Comparison of ENCODE assay signal across 26 cellular contexts in genomic region chr7:67309764-67310548, GRCh38.
"Had no signal": no experiment of that assay in that cellular context is flagged by ENCODE, and none has a peak within 500 bp of the region (broad histone marks: within the 10 kb centered on the region; RNA-seq: fewer than 3 reads in every experiment).

No MANE protein-coding gene starts in this region.

- H3K27ac ChIP-seq: ascending aorta, esophagus squamous epithelium, neutrophil, skin epidermis, stomach, testis, upper lobe of left lung had no signal

- H3K27ac Mint-ChIP-seq: activated CD4-positive, alpha-beta T cell treated with anti-CD3 and anti-CD28 coated beads, Interleukin-2, amount 10 ng/mL, durations not matched to agents 24 days and 14 days; activated CD8-positive, alpha-beta T cell treated with anti-CD3 and anti-CD28 coated beads, Interleukin-2, amount 10 ng/mL, durations not matched to agents 7 days and 5 days; activated naive CD4-positive, alpha-beta T cell treated with anti-CD3 and anti-CD28 coated beads, Interleukin-2, amount 10 ng/mL, durations not matched to agents 7 days and 5 days; activated naive CD8-positive, alpha-beta T cell treated with anti-CD3 and anti-CD28 coated beads, Interleukin-2, amount 50 U/mL, for 24 hours; dendritic cell treated with granulocyte-macrophage colony-stimulating factor and Interleukin-4, amounts not matched to agents 40 ng/mL and 50 ng/mL, for 4 days had no signal

- H3K27me3 Mint-ChIP-seq: activated CD4-positive, alpha-beta T cell treated with anti-CD3 and anti-CD28 coated beads, Interleukin-2, amount 10 ng/mL, durations not matched to agents 24 days and 14 days; activated naive CD4-positive, alpha-beta T cell treated with anti-CD3 and anti-CD28 coated beads, Interleukin-2, amount 10 ng/mL, durations not matched to agents 7 days and 5 days; activated naive CD8-positive, alpha-beta T cell treated with anti-CD3 and anti-CD28 coated beads, Interleukin-2, amount 50 U/mL, for 24 hours; activated T-cell treated with anti-CD3 and anti-CD28 coated beads, Interleukin-2, amount 50 U/mL, for 24 hours; dendritic cell treated with granulocyte-macrophage colony-stimulating factor and Interleukin-4, amounts not matched to agents 40 ng/mL and 50 ng/mL, for 4 days had no signal

- H3K9me3 ChIP-seq: ascending aorta, esophagus squamous epithelium, neutrophil, stomach, testis, upper lobe of left lung had no signal

- FAIRE-seq: kidney had no signal

- DNase-seq: activated CD4-positive, alpha-beta T cell treated with anti-CD3 and anti-CD28 coated beads, Interleukin-2, amount 10 ng/mL, durations not matched to agents 24 days and 14 days; activated CD4-positive, CD25-positive, alpha-beta regulatory T cell; activated CD8-positive, alpha-beta T cell treated with anti-CD3 and anti-CD28 coated beads, Interleukin-2, amount 10 ng/mL, durations not matched to agents 7 days and 5 days; activated effector memory CD4-positive, alpha-beta T cell treated with Interleukin-2 at 50 U/mL for 16 hours; activated naive CD4-positive, alpha-beta T cell treated with anti-CD3 and anti-CD28 coated beads, Interleukin-2, amount 10 ng/mL, durations not matched to agents 7 days and 5 days; activated naive CD8-positive, alpha-beta T cell treated with anti-CD3 and anti-CD28 coated beads, Interleukin-2, amount 50 U/mL, for 24 hours; activated T-cell treated with anti-CD3 and anti-CD28 coated beads, Interleukin-2, amount 50 U/mL, for 24 hours; cerebellar nuclear complex; effector memory CD4-positive, alpha-beta T cell; esophagus squamous epithelium; foreskin melanocyte; head of caudate nucleus; kidney; natural killer cell; stimulated activated CD4-positive, alpha-beta T cell treated with anti-CD3 and anti-CD28 coated beads, Interleukin-15, amount 100 ng/mL, for 24 hours; stimulated activated CD4-positive, alpha-beta T cell treated with anti-CD3 and anti-CD28 coated beads, Interleukin-2, amount 100 ng/mL, for 48 hours; stomach; T-helper 9 cell; testis; upper lobe of left lung had no signal

- H3K27me3 ChIP-seq: ascending aorta, esophagus squamous epithelium, neutrophil, stomach, testis, upper lobe of left lung had no signal

- H3K4me3 ChIP-seq: ascending aorta, esophagus squamous epithelium, lung, skin epidermis, stomach, testis, upper lobe of left lung had no signal

- H3K4me3 Mint-ChIP-seq: activated CD4-positive, alpha-beta T cell treated with anti-CD3 and anti-CD28 coated beads, Interleukin-2, amount 10 ng/mL, durations not matched to agents 24 days and 14 days; activated CD8-positive, alpha-beta T cell treated with anti-CD3 and anti-CD28 coated beads, Interleukin-2, amount 10 ng/mL, durations not matched to agents 7 days and 5 days; activated naive CD4-positive, alpha-beta T cell treated with anti-CD3 and anti-CD28 coated beads, Interleukin-2, amount 10 ng/mL, durations not matched to agents 7 days and 5 days; activated naive CD8-positive, alpha-beta T cell treated with anti-CD3 and anti-CD28 coated beads, Interleukin-2, amount 50 U/mL, for 24 hours; activated T-cell treated with anti-CD3 and anti-CD28 coated beads, Interleukin-2, amount 50 U/mL, for 24 hours; dendritic cell treated with granulocyte-macrophage colony-stimulating factor and Interleukin-4, amounts not matched to agents 40 ng/mL and 50 ng/mL, for 4 days; natural killer cell had no signal

- H3K9me3 Mint-ChIP-seq: activated CD4-positive, alpha-beta T cell treated with anti-CD3 and anti-CD28 coated beads, Interleukin-2, amount 10 ng/mL, durations not matched to agents 24 days and 14 days; activated naive CD4-positive, alpha-beta T cell treated with anti-CD3 and anti-CD28 coated beads, Interleukin-2, amount 10 ng/mL, durations not matched to agents 7 days and 5 days; activated naive CD8-positive, alpha-beta T cell treated with anti-CD3 and anti-CD28 coated beads, Interleukin-2, amount 50 U/mL, for 24 hours; activated T-cell treated with anti-CD3 and anti-CD28 coated beads, Interleukin-2, amount 50 U/mL, for 24 hours; dendritic cell treated with granulocyte-macrophage colony-stimulating factor and Interleukin-4, amounts not matched to agents 40 ng/mL and 50 ng/mL, for 4 days; natural killer cell had no signal

- H3K4me1 ChIP-seq: ascending aorta, testis had no signal

- ATAC-seq: activated CD8-positive, alpha-beta T cell treated with anti-CD3 and anti-CD28 coated beads, Interleukin-2, amount 10 ng/mL, durations not matched to agents 7 days and 5 days; activated naive CD8-positive, alpha-beta T cell treated with anti-CD3 and anti-CD28 coated beads, Interleukin-2, amount 50 U/mL, for 24 hours; left lobe of liver; natural killer cell had no signal
